In genomic region chr19:18328340-18329034, GRCh38 we compare ENCODE assay signal across 8 cellular contexts. TPM values are rescaled to one million over a fixed set of nuclear protein-coding genes. Genes with fewer than 3 reads are reported as not detected.
A peak's percentile ranks its signal among the peaks of the same experiment; 100 is the strongest.
DNase-seq lines count a peak whose midpoint lies in the region; ATAC-seq and TF ChIP-seq lines count a peak whose summit lies in the region.

No MANE protein-coding gene starts in this region.

- H3K27me3 ChIP-seq in BE2C (no peaks in the 10 kb centered on the region), left lung (no peaks in the 10 kb centered on the region)

- DNase-seq in BE2C: peak; percentile 91
- DNase-seq in NCI-H526 (lab: John Stamatoyannopoulos, UW): peak; percentile 91 to 92
- peak; percentile 96 for DNase-seq in activated CD4-positive, alpha-beta T cell treated with anti-CD3 and anti-CD28 coated beads, Interleukin-2, amount 10 ng/mL, durations not matched to agents 24 days and 14 days
- peak; percentile 98 for DNase-seq in dermis blood vessel endothelial cell
- DNase-seq in left lung: peak in 1 of 2 donors; percentile 91
- peak; percentile 78 for DNase-seq in stimulated activated CD4-positive, alpha-beta T cell treated with anti-CD3 and anti-CD28 coated beads, Interleukin-4, amount 100 ng/mL, for 1 hour

- no peaks in the 10 kb centered on the region for H3K9me3 Mint-ChIP-seq in activated CD4-positive, alpha-beta T cell treated with anti-CD3 and anti-CD28 coated beads, Interleukin-2, amount 10 ng/mL, durations not matched to agents 24 days and 14 days

- peak; percentile 46 for TF ChIP-seq POLR2A in GM19099 (IDR thresholded peaks at IDR 0.05; ENCODE audit: extremely low read depth, insufficient read length, low read depth)

- TF ChIP-seq CTCF in BE2C (IDR thresholded peaks at IDR 0.05; ENCODE audit: low read depth, low read length) (peak; percentile 97), left lung (IDR thresholded peaks at IDR 0.05) (peak; percentile 77 to 96)

- no peaks in the 10 kb centered on the region for H3K27me3 Mint-ChIP-seq in activated CD4-positive, alpha-beta T cell treated with anti-CD3 and anti-CD28 coated beads, Interleukin-2, amount 10 ng/mL, durations not matched to agents 24 days and 14 days

- H3K4me1 Mint-ChIP-seq in activated CD4-positive, alpha-beta T cell treated with anti-CD3 and anti-CD28 coated beads, Interleukin-2, amount 10 ng/mL, durations not matched to agents 24 days and 14 days: peaks cover 17% of the 10 kb centered on the region

- no peaks in the 10 kb centered on the region for H3K36me3 ChIP-seq in BE2C
- H3K36me3 ChIP-seq in left lung: no peaks in the 10 kb centered on the region

- H3K27ac ChIP-seq in left lung: peak overlapping the region; percentile 64 to 77

- no peaks in the 10 kb centered on the region for H3K36me3 Mint-ChIP-seq in activated CD4-positive, alpha-beta T cell treated with anti-CD3 and anti-CD28 coated beads, Interleukin-2, amount 10 ng/mL, durations not matched to agents 24 days and 14 days (ENCODE audit: low read depth)

- H3K4me3 ChIP-seq in BE2C (ENCODE audit: low read depth, low read length) (peak overlapping the region; percentile 46), left lung (peak overlapping the region in 1 of 2 donors; percentile 5)

- H3K4me3 Mint-ChIP-seq in activated CD4-positive, alpha-beta T cell treated with anti-CD3 and anti-CD28 coated beads, Interleukin-2, amount 10 ng/mL, durations not matched to agents 24 days and 14 days: peak overlapping the region; percentile 70

- no peaks in the 10 kb centered on the region for H3K9me3 ChIP-seq in BE2C
- no peaks in the 10 kb centered on the region for H3K9me3 ChIP-seq in left lung

- ATAC-seq in HG03520 (IDR thresholded peaks at IDR 0.05; ENCODE audit: unreplicated experiment) (peak; percentile 73), left lung (peak; percentile 98)

- intact Hi-C loops in activated CD4-positive, alpha-beta T cell treated with anti-CD3 and anti-CD28 coated beads, Interleukin-2, amount 10 ng/mL, durations not matched to agents 24 days and 14 days (cut with micrococcal nuclease): loop anchor here (1.0 to 5.0 kb wide), 2 partner anchors 49 to 84 kb away; no protein-coding TSS in a partner anchor
- intact Hi-C loops in left lung (cut with DNase I): no loop called here

- H3K27ac Mint-ChIP-seq in activated CD4-positive, alpha-beta T cell treated with anti-CD3 and anti-CD28 coated beads, Interleukin-2, amount 10 ng/mL, durations not matched to agents 24 days and 14 days: peak overlapping the region; percentile 52

- H3K4me1 ChIP-seq in BE2C (peaks cover 2% of the 10 kb centered on the region), left lung (peaks cover 11 to 22% of the 10 kb centered on the region in 2 donors)

RNA-seq across cellular contexts. Expression of gene LSM4, which starts 5.6 kb away (rescaled TPM):
- 534 TPM for polyA plus RNA-seq in BE2C (2012; ENCODE audit: insufficient read depth, insufficient read length, low read depth)
- 217 and 225 TPM in 2 replicates for total RNA-seq in activated CD4-positive, alpha-beta T cell treated with anti-CD3 and anti-CD28 coated beads, Interleukin-2, amount 10 ng/mL, durations not matched to agents 24 days and 14 days
- total RNA-seq in dermis blood vessel endothelial cell (88.5 and 185 TPM in 2 replicates), left lung (100 to 1,000 TPM in 1 of 2 donors, 10 to 100 TPM in 1; 87.8 to 121 TPM)

RNA-seq across cellular contexts. Expression of gene PGPEP1, which starts 11.9 kb away (rescaled TPM):
- 3.2 TPM for polyA plus RNA-seq in BE2C (2012; ENCODE audit: insufficient read depth, insufficient read length, low read depth)
- 14.6 and 18.5 TPM in 2 replicates for total RNA-seq in activated CD4-positive, alpha-beta T cell treated with anti-CD3 and anti-CD28 coated beads, Interleukin-2, amount 10 ng/mL, durations not matched to agents 24 days and 14 days
- total RNA-seq in dermis blood vessel endothelial cell: 28.2 and 29.6 TPM in 2 replicates
- 10 to 100 TPM; 36.7 to 39.5 TPM for total RNA-seq in left lung

RNA-seq across cellular contexts. Expression of gene JUND, which starts 47.1 kb away (rescaled TPM):
- 386 TPM for polyA plus RNA-seq in BE2C (2012; ENCODE audit: insufficient read depth, insufficient read length, low read depth)
- 382 and 413 TPM in 2 replicates for total RNA-seq in activated CD4-positive, alpha-beta T cell treated with anti-CD3 and anti-CD28 coated beads, Interleukin-2, amount 10 ng/mL, durations not matched to agents 24 days and 14 days
- total RNA-seq in dermis blood vessel endothelial cell (122 and 173 TPM in 2 replicates), left lung (100 to 1,000 TPM; 179 to 232 TPM)

RNA-seq across cellular contexts. Expression of gene IQCN, which starts 54.2 kb away (rescaled TPM):
- 2.2 TPM for polyA plus RNA-seq in BE2C (2012; ENCODE audit: insufficient read depth, insufficient read length, low read depth)
- 2.3 and 3.0 TPM in 2 replicates for total RNA-seq in activated CD4-positive, alpha-beta T cell treated with anti-CD3 and anti-CD28 coated beads, Interleukin-2, amount 10 ng/mL, durations not matched to agents 24 days and 14 days
- total RNA-seq in dermis blood vessel endothelial cell (under 0.01 and 0.17 TPM in 2 replicates), left lung (1 to 10 TPM; 3.0 to 5.8 TPM)

RNA-seq across cellular contexts. Expression of gene GDF15, which starts 57.5 kb away (rescaled TPM):
- 492 TPM for polyA plus RNA-seq in BE2C (2012; ENCODE audit: insufficient read depth, insufficient read length, low read depth)
- total RNA-seq in activated CD4-positive, alpha-beta T cell treated with anti-CD3 and anti-CD28 coated beads, Interleukin-2, amount 10 ng/mL, durations not matched to agents 24 days and 14 days: 0.26 TPM in 1 of 2 replicates, not detected in the other
- total RNA-seq in dermis blood vessel endothelial cell (106 and 152 TPM in 2 replicates), left lung (100 to 1,000 TPM in 1 of 2 donors, 10 to 100 TPM in 1; 99.0 to 180 TPM)
